In genomic region chr10:25297466-25297865, GRCh38 we compare ENCODE assay signal across 31 cellular contexts.
"Had no signal": no experiment of that assay in that cellular context is flagged by ENCODE, and none has a peak within 500 bp of the region (broad histone marks: within the 10 kb centered on the region; RNA-seq: fewer than 3 reads in every experiment).

No MANE protein-coding gene starts in this region.

- H3K36me3 ChIP-seq: MG63, SJCRH30 had no signal

- H3K4me1 ChIP-seq: SJCRH30 had no signal

- H3K4me2 ChIP-seq: PC-9, SK-N-SH had no signal

- H3K27me3 ChIP-seq: MG63, SJCRH30 had no signal

- ATAC-seq: K562, Panc1, Right ventricle myocardium inferior had no signal

- DNase-seq: Kasumi-1, KG1, MG63, NCI-H1048, NCI-H1092 treated with DMSO at 0.1 percent for 48 hours, NCI-H1436, NCI-H1694, NCI-H187, NCI-H1930, NCI-H2029 treated with DMSO at 0.1 percent for 48 hours, NCI-H2081 treated with DMSO at 0.1 percent for 48 hours, NCI-H2107, NCI-H2171, NCI-H2227 treated with DMSO at 0.1 percent for 48 hours, NCI-H345, NCI-H446, NCI-H510A treated with DMSO at 0.1 percent for 48 hours, NCI-H524 treated with DMSO at 0.1 percent for 48 hours, NCI-H526 treated with DMSO at 0.1 percent for 48 hours, NCI-H774, PC-9, SHP77, SIG-M5, SJCRH30, SK-N-SH, SW 1271 had no signal

- FAIRE-seq: RCC 7860 had no signal

- H3K9me3 ChIP-seq: MG63, SJCRH30, SK-N-SH had no signal

- H2AFZ ChIP-seq: PC-9 had no signal

- H3K27ac ChIP-seq: PC-9, RWPE1, SJCRH30 had no signal

- H3K4me3 ChIP-seq: K562, MG63, PC-9, SJCRH30 had no signal
